ENCODE assay signal across 8 cellular contexts in the genomic region with DNA sequence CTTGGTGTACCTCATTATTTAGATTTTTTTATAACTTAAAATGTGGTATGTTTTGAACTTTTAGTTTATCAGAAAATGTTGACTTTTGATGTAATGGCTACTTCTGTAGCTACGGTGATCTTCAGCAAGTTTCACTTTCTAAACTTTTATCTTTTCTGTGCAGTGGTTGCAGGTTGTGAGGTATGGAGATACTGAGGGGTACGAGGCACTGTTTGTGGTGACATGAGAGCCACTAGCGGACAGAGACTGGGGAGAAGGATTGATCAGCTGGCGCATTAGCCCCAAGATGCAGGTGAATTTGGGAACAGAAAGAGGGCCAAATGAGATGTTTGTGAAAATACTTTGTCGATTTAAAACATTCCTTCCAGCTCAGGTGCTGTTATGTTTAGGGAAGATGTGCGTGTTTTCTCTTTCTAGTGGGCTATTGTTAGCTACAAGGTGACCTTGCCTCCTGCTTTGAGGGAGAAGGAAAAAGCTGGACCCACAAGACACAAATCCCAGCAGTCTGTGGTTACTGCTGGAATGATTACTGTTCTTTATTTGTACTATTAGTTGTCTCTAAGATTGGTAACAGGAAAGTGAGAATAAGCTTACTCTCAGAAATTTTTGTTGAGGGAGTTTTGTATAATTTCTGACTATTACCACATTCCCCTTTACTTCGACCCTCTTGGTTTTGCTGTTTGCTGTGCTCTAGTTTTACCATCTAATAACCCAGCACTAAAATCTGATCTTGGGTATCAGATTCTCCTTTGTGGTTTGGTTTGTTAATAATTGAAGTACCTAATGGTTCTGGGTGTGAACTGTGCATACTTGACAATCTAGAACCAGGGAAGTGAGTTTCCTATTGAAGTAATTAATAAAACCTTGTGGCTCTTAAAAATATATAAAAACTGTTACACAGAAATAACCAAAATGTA.
DNase-seq lines count a peak whose midpoint lies in the region; ATAC-seq and TF ChIP-seq lines count a peak whose summit lies in the region.

No MANE protein-coding gene starts in this region.

- TF ChIP-seq CTCF in activated B cell treated with CpG ODN at 0.5 μM for 24 hours (IDR thresholded peaks at IDR 0.05) (no peak), foreskin fibroblast (IDR thresholded peaks at IDR 0.05; ENCODE audit: low read depth, low read length) (no peak), lower leg skin (IDR thresholded peaks at IDR 0.05) (no peak)

- no peak for TF ChIP-seq POLR2A in lower leg skin (IDR thresholded peaks at IDR 0.05)

- H3K27ac Mint-ChIP-seq in activated B cell treated with CpG ODN at 0.5 μM for 24 hours = peak overlapping the region; percentile 62
- peak overlapping the region; percentile 78 to 84 for H3K27ac Mint-ChIP-seq in natural killer cell treated with Interleukin-12 subunit alpha and Interleukin-12 subunit beta and Interleukin-15 and Interleukin-18, amount 100 ng/mL, for 72 hours

- intact Hi-C loops in activated B cell treated with CpG ODN at 0.5 μM for 24 hours (cut with micrococcal nuclease) (loop anchor here (1.0 kb wide), 1 partner anchor 16 kb away; no protein-coding TSS in a partner anchor), lower leg skin (cut with DNase I; ENCODE audit: low total_unique reads) (no loop called here)

- H3K9me3 Mint-ChIP-seq in activated B cell treated with CpG ODN at 0.5 μM for 24 hours = no peaks in the 10 kb centered on the region
- no peaks in the 10 kb centered on the region for H3K9me3 Mint-ChIP-seq in natural killer cell treated with Interleukin-12 subunit alpha and Interleukin-12 subunit beta and Interleukin-15 and Interleukin-18, amount 100 ng/mL, for 72 hours

- peak overlapping the region; percentile 69 for H3K4me3 Mint-ChIP-seq in activated B cell treated with CpG ODN at 0.5 μM for 24 hours
- H3K4me3 Mint-ChIP-seq in natural killer cell treated with Interleukin-12 subunit alpha and Interleukin-12 subunit beta and Interleukin-15 and Interleukin-18, amount 100 ng/mL, for 72 hours = peak overlapping the region; percentile 88

- ATAC-seq in GM18867 (IDR thresholded peaks at IDR 0.05; ENCODE audit: unreplicated experiment) (peak; percentile 48), HG02642 (IDR thresholded peaks at IDR 0.05; ENCODE audit: poor library complexity, unreplicated experiment) (peak; percentile 66), activated B cell treated with CpG ODN at 0.5 μM for 24 hours (ENCODE audit: low read depth) (peak; percentile 18)
- peak; percentile 43 to 66 for ATAC-seq in natural killer cell treated with Interleukin-12 subunit alpha and Interleukin-12 subunit beta and Interleukin-15 and Interleukin-18, amount 100 ng/mL, for 72 hours

- WGBS in lower leg skin, 2 donors = 85 to 88% methylated on average over 7 of the region's 7 CpGs

- H3K4me1 Mint-ChIP-seq in activated B cell treated with CpG ODN at 0.5 μM for 24 hours = peaks cover 57% of the 10 kb centered on the region
- peaks cover 63 to 76% of the 10 kb centered on the region in 2 donors for H3K4me1 Mint-ChIP-seq in natural killer cell treated with Interleukin-12 subunit alpha and Interleukin-12 subunit beta and Interleukin-15 and Interleukin-18, amount 100 ng/mL, for 72 hours (ENCODE audit: low read depth in 2 of 2)

- CTCF ChIA-PET in activated B cell treated with CpG ODN at 0.5 μM for 24 hours (lab: Charles Lee) = interaction anchor here (0.8 to 1.0 kb wide), 2 partner anchors 21 to 62 kb away, joined by 3 read pairs; no protein-coding TSS in a partner anchor

- peaks cover 3% of the 10 kb centered on the region for H3K36me3 Mint-ChIP-seq in activated B cell treated with CpG ODN at 0.5 μM for 24 hours (ENCODE audit: low read depth)
- H3K36me3 Mint-ChIP-seq in natural killer cell treated with Interleukin-12 subunit alpha and Interleukin-12 subunit beta and Interleukin-15 and Interleukin-18, amount 100 ng/mL, for 72 hours = no peaks in the 10 kb centered on the region

- POLR2A ChIA-PET in activated B cell treated with CpG ODN at 0.5 μM for 24 hours (lab: Charles Lee) = no interaction called here

- no peak for DNase-seq in activated B cell treated with CpG ODN at 0.5 μM for 24 hours
- DNase-seq in natural killer cell treated with Interleukin-12 subunit alpha and Interleukin-12 subunit beta and Interleukin-15 and Interleukin-18, amount 100 ng/mL, for 72 hours (ENCODE audit: low spot score) = no peak
- no peak for DNase-seq in NCI-H1092 treated with DMSO at 0.1 percent for 48 hours (lab: John Stamatoyannopoulos, UW)
- DNase-seq in NCI-H187 (lab: John Stamatoyannopoulos, UW) = no peak
- DNase-seq in foreskin fibroblast = no peak
- no peak for DNase-seq in lower leg skin (ENCODE audit: low spot score in 2 of 2)

- H3K27me3 Mint-ChIP-seq in activated B cell treated with CpG ODN at 0.5 μM for 24 hours = no peaks in the 10 kb centered on the region
- H3K27me3 Mint-ChIP-seq in natural killer cell treated with Interleukin-12 subunit alpha and Interleukin-12 subunit beta and Interleukin-15 and Interleukin-18, amount 100 ng/mL, for 72 hours = no peaks in the 10 kb centered on the region

- no peak overlapping the region for H3K4me3 ChIP-seq in foreskin fibroblast (ENCODE audit: low read depth in 1 of 2, low read length in 2 of 2)
- no peak overlapping the region for H3K4me3 ChIP-seq in lower leg skin (ENCODE audit: low read depth, poor library complexity, severe bottlenecking)
